Comparison of ENCODE assay signal across 8 cellular contexts in genomic region chr3:39809995-39810595, GRCh38. TPM values are rescaled to one million over a fixed set of nuclear protein-coding genes. Genes with fewer than 3 reads are reported as not detected.
A peak's percentile ranks its signal among the peaks of the same experiment; 100 is the strongest.
DNase-seq lines count a peak whose midpoint lies in the region; TF ChIP-seq lines count a peak whose summit lies in the region.

No MANE protein-coding gene starts in this region.

- H4K20me1 ChIP-seq in fibroblast of lung (ENCODE audit: control insufficient read depth, extremely low read depth, insufficient read depth, low read length): no peaks in the 10 kb centered on the region

- peak overlapping the region; percentile 67 for H3K4me2 ChIP-seq in fibroblast of lung (ENCODE audit: extremely low read depth, insufficient read depth, low read length)

- H3K9ac ChIP-seq in NT2/D1 (ENCODE audit: insufficient read length, low read depth) (peak overlapping the region; percentile 82), fibroblast of lung (ENCODE audit: insufficient read depth, low read length) (no peak overlapping the region)

- WGBS in ovary, 3 donors: 1% methylated on average over 26 to 48 of the region's 48 CpGs

- H3K4me1 ChIP-seq in NT2/D1 (ENCODE audit: insufficient read depth, insufficient read length) (no peaks in the 10 kb centered on the region), fibroblast of lung (ENCODE audit: control insufficient read depth, extremely low read depth, insufficient read depth, low read length) (no peaks in the 10 kb centered on the region), ovary (ENCODE audit: insufficient read depth) (peaks cover 4% of the 10 kb centered on the region)

- intact Hi-C loops in ovary (cut with DNase I): no loop called here

- DNase-seq in DMS53 (lab: John Stamatoyannopoulos, UW): peak; percentile 44
- DNase-seq in DMS53 treated with DMSO at 0.1 percent for 48 hours (lab: John Stamatoyannopoulos, UW; ENCODE audit: unreplicated experiment): no peak
- no peak for DNase-seq in NT2/D1 (ENCODE audit: low read depth, low spot score)
- DNase-seq in fibroblast of lung (ENCODE audit: low read depth in 2 of 2): no peak
- peak in 4 of 5 donors; percentile 13 to 37 (median 23) for DNase-seq in ovary
- no peak for DNase-seq in pons (ENCODE audit: low spot score)
- DNase-seq in HPDE6-E6E7 (ENCODE audit: extremely low spot score): no peak
- no peak for DNase-seq in SKM-1 treated with dmso at 0.1 percent for 144 hours (lab: John Stamatoyannopoulos, UW; ENCODE audit: unreplicated experiment)

- no peak for TF ChIP-seq CTCF in fibroblast of lung (conservative IDR thresholded peaks at IDR 0.05 in 1 of 2, IDR thresholded peaks at IDR 0.05 in 1 of 2; ENCODE audit: low read depth in 1 of 2, low read length in 2 of 2)
- no peak for TF ChIP-seq CTCF in ovary (IDR thresholded peaks at IDR 0.05)

- H3K27me3 ChIP-seq in NT2/D1 (ENCODE audit: insufficient read depth, insufficient read length) (peaks cover 69% of the 10 kb centered on the region), fibroblast of lung (ENCODE audit: control insufficient read depth, insufficient read depth, low read length) (peaks cover 27% of the 10 kb centered on the region), ovary (no peaks in the 10 kb centered on the region)

- H2AFZ ChIP-seq in fibroblast of lung (ENCODE audit: low read length): no peak overlapping the region

- H3K4me3 ChIP-seq in NT2/D1 (ENCODE audit: insufficient read length, low read depth): peak overlapping the region; percentile 65
- peak overlapping the region in 1 of 4 experiments; percentile 40 for H3K4me3 ChIP-seq in fibroblast of lung (replicated peaks in 1 of 4; ENCODE audit: control extremely low read depth in 1 of 4, insufficient read depth in 1 of 4, low read depth in 3 of 4, low read length in 4 of 4)
- H3K4me3 ChIP-seq in ovary: peak overlapping the region; percentile 49

- H3K9me3 ChIP-seq in NT2/D1 (ENCODE audit: insufficient read depth, low read length) (no peaks in the 10 kb centered on the region), fibroblast of lung (ENCODE audit: control insufficient read depth, insufficient read depth, low read depth, low read length) (no peaks in the 10 kb centered on the region), ovary (no peaks in the 10 kb centered on the region)

- H3K27ac ChIP-seq in fibroblast of lung (ENCODE audit: insufficient read depth, low read length) (no peak overlapping the region), ovary (no peak overlapping the region)

- TF ChIP-seq EP300 in ovary (IDR thresholded peaks at IDR 0.05): no peak

- no peaks in the 10 kb centered on the region for H3K36me3 ChIP-seq in NT2/D1 (ENCODE audit: insufficient read depth, insufficient read length, low read length)
- no peaks in the 10 kb centered on the region for H3K36me3 ChIP-seq in fibroblast of lung (ENCODE audit: control insufficient read depth, insufficient read depth, low read length)
- no peaks in the 10 kb centered on the region for H3K36me3 ChIP-seq in ovary

- no peak for TF ChIP-seq POLR2A in ovary (IDR thresholded peaks at IDR 0.05)

- H3K79me2 ChIP-seq in fibroblast of lung (ENCODE audit: control insufficient read depth, insufficient read depth, low read length): no peaks in the 10 kb centered on the region

RNA-seq across cellular contexts. Expression of gene MYRIP, which starts 0.7 kb away (rescaled TPM):
- total RNA-seq in fibroblast of lung (under 0.01 TPM in 1 of 2 replicates, not detected in the other), ovary (1 to 10 TPM; 2.8 to 8.4 (median 4.5) TPM)
- polyA plus RNA-seq in fibroblast of lung (0.01 and 0.02 TPM in 2 replicates), ovary (1 to 10 TPM; 4.1 to 5.5 TPM)
- not detected in 2 replicates for polyA plus RNA-seq in fibroblast of lung (2012)
- polyA minus RNA-seq in fibroblast of lung (ENCODE audit: low replicate concordance): not detected in 2 replicates

Comparison
In these comparisons a context has a peak if more than half of its experiments do, and no peak if none do; other contexts are left out.
1. DNase-seq: peak in DMS53 (single experiment) and ovary (4 of 5); none in DMS53 treated with DMSO at 0.1 percent for 48 hours (single experiment), NT2/D1 (single experiment), fibroblast of lung (0 of 2), pons (single experiment), HPDE6-E6E7 (single experiment) and SKM-1 treated with dmso at 0.1 percent for 144 hours (single experiment).